In genomic region chr4:113531572-113531971, GRCh38 we compare ENCODE assay signal across 17 cellular contexts.
DNase-seq lines count a peak whose midpoint lies in the region; ATAC-seq, FAIRE-seq and TF ChIP-seq lines count a peak whose summit lies in the region.
"Had no signal": no experiment of that assay in that cellular context is flagged by ENCODE, and none has a peak within 500 bp of the region (broad histone marks: within the 10 kb centered on the region; RNA-seq: fewer than 3 reads in every experiment).

No MANE protein-coding gene starts in this region.

- H3K9me3 Mint-ChIP-seq in MCF 10A (ENCODE audit: unreplicated experiment) = no peaks in the 10 kb centered on the region
- H3K9me3 Mint-ChIP-seq: CD4-positive, alpha-beta T cell had no signal

- no TSS peak for BruUV-seq in MCF 10A (replicated peaks; lab: Mats Ljungman, UMichigan)

- POLR2A ChIA-PET in MCF 10A (lab: Yijun Ruan, JAX) = interaction anchor here (0.7 to 2.2 kb wide), 5 partner anchors 9 to 120 kb away, joined by 3 to 9 read pairs (median 6); no protein-coding TSS in a partner anchor

- H3K4me1 ChIP-seq in breast epithelium = no peaks in the 10 kb centered on the region
- H3K4me1 ChIP-seq: Caco-2 had no signal

- H3K36me3 ChIP-seq in breast epithelium = no peaks in the 10 kb centered on the region

- CTCF ChIA-PET in MCF 10A (lab: Yijun Ruan, JAX) = interaction anchor here (0.6 to 1.2 kb wide), 4 partner anchors 16 to 286 kb away, joined by 3 to 5 read pairs (median 3); no protein-coding TSS in a partner anchor

- intact Hi-C loops in MCF 10A (cut with micrococcal nuclease) = no loop called here
- intact Hi-C loops in breast epithelium (cut with DNase I; ENCODE audit: low total_unique reads) = no loop called here

- no peak overlapping the region for H3K4me3 Mint-ChIP-seq in MCF 10A (ENCODE audit: unreplicated experiment)
- H3K4me3 Mint-ChIP-seq: CD4-positive, alpha-beta T cell had no signal

- ATAC-seq in GM18907 (IDR thresholded peaks at IDR 0.05; ENCODE audit: unreplicated experiment) = no peak
- ATAC-seq: A549 had no signal

- H3K36me3 Mint-ChIP-seq in MCF 10A (ENCODE audit: insufficient read depth, unreplicated experiment) = peaks cover 32% of the 10 kb centered on the region

- TF ChIP-seq CTCF in MCF 10A (IDR thresholded peaks at IDR 0.05; ENCODE audit: unreplicated experiment) = no peak
- no peak for TF ChIP-seq CTCF in breast epithelium (IDR thresholded peaks at IDR 0.05)
- no peak for TF ChIP-seq CTCF in epithelial cell of esophagus (IDR thresholded peaks at IDR 0.05; ENCODE audit: insufficient read depth, low read depth, low read length, missing control alignments)

- TF ChIP-seq POLR2A in breast epithelium (IDR thresholded peaks at IDR 0.05) = no peak

- DNase-seq in MCF 10A (ENCODE audit: unreplicated experiment) = peak; percentile 23
- DNase-seq in breast epithelium (ENCODE audit: low spot score in 2 of 2) = no peak
- DNase-seq in epithelial cell of esophagus (ENCODE audit: low read depth) = peak; percentile 85
- DNase-seq in H4 (ENCODE audit: low spot score) = no peak
- DNase-seq in NCI-H1048 (lab: John Stamatoyannopoulos, UW) = no peak
- DNase-seq: AML-193; Caco-2; CD4-positive, alpha-beta T cell had no signal

- H3K27me3 ChIP-seq in breast epithelium = no peaks in the 10 kb centered on the region

- H3K9me3 ChIP-seq in breast epithelium = no peaks in the 10 kb centered on the region
- H3K9me3 ChIP-seq: A549, Caco-2, HAP-1 had no signal

- H3K27ac ChIP-seq in breast epithelium = no peak overlapping the region
- H3K27ac ChIP-seq: 22Rv1, A549, C4-2B had no signal

- peaks cover 26% of the 10 kb centered on the region for H3K4me1 Mint-ChIP-seq in MCF 10A (ENCODE audit: insufficient read depth, unreplicated experiment)

- no peak overlapping the region for H3K27ac Mint-ChIP-seq in MCF 10A (ENCODE audit: low read depth, unreplicated experiment)
- H3K27ac Mint-ChIP-seq: CD4-positive, alpha-beta T cell had no signal

- no peak overlapping the region for H3K4me3 ChIP-seq in breast epithelium
- H3K4me3 ChIP-seq in epithelial cell of esophagus (ENCODE audit: low read length) = no peak overlapping the region
- H3K4me3 ChIP-seq: A549, HAP-1 had no signal

- no peaks in the 10 kb centered on the region for H3K27me3 Mint-ChIP-seq in MCF 10A (ENCODE audit: insufficient read depth, unreplicated experiment)
- H3K27me3 Mint-ChIP-seq: CD4-positive, alpha-beta T cell had no signal

- FAIRE-seq in islet of Langerhans (lab: Jason Lieb, UNC) = peak; percentile 51
- FAIRE-seq: A549, D721Med, GM12891, H1 had no signal

Comparison
In these comparisons a context has a peak if more than half of its experiments do, and no peak if none do; other contexts are left out.
1. DNase-seq: peak in MCF 10A (single experiment) and epithelial cell of esophagus (single experiment); none in breast epithelium (0 of 2), H4 (single experiment) and NCI-H1048 (single experiment).